9 cellular contexts compared by ENCODE assay signal in genomic region chrX:135295238-135295943, GRCh38. TPM values are rescaled to one million over a fixed set of nuclear protein-coding genes. Genes with fewer than 3 reads are reported as not detected.
DNase-seq lines count a peak whose midpoint lies in the region; ATAC-seq and TF ChIP-seq lines count a peak whose summit lies in the region.
"Had no signal": no experiment of that assay in that cellular context is flagged by ENCODE, and none has a peak within 500 bp of the region (broad histone marks: within the 10 kb centered on the region; RNA-seq: fewer than 3 reads in every experiment).

No MANE protein-coding gene starts in this region.

- peaks cover 14% of the 10 kb centered on the region for H3K4me1 Mint-ChIP-seq in WTC11

- in situ Hi-C loops in GM13976 (cut with MboI; ENCODE audit: low sequenced_read_pairs, unreplicated experiment): loop anchor here (25.0 kb wide), 1 partner anchor 133 kb away; the partner anchor contains the start of gene CT55

- peaks cover 13% of the 10 kb centered on the region; the same call in 1 of the 2 replicates for H3K36me3 Mint-ChIP-seq in WTC11

- peak; percentile 98 for ATAC-seq in HG02852 (IDR thresholded peaks at IDR 0.05; ENCODE audit: unreplicated experiment)
- peak; percentile 100 for ATAC-seq in WTC11
- ATAC-seq: Panc1 had no signal

- TF ChIP-seq CTCF in GM13976 (IDR thresholded peaks at IDR 0.05; ENCODE audit: borderline replicate concordance, control extremely low read depth, extremely low read depth, insufficient read depth, missing control alignments) (peak; percentile 9), WTC11 (IDR thresholded peaks at IDR 0.05) (no peak)

- peak overlapping the region; percentile 36; the same call in 1 of the 2 replicates for H3K27ac Mint-ChIP-seq in WTC11

- H3K4me3 Mint-ChIP-seq in WTC11: peak overlapping the region; percentile 71

- peaks cover 7% of the 10 kb centered on the region for H3K27me3 Mint-ChIP-seq in WTC11 (ENCODE audit: low read depth)

- POLR2A ChIA-PET in WTC11 (lab: Charles Lee): no interaction called here

- DNase-seq in GM13976 (ENCODE audit: low spot score) (peak; percentile 63), WTC11 (ENCODE audit: low spot score) (peak; percentile 73), caudate nucleus (lab: John Stamatoyannopoulos, UW) (peak in 54 of 61 donors; percentile 1 to 63 (median 14)), left kidney (ENCODE audit: low read depth, low spot score) (peak; percentile 86), NCI-H524 treated with DMSO at 0.1 percent for 48 hours (lab: John Stamatoyannopoulos, UW) (no peak), HPDE6-E6E7 (ENCODE audit: extremely low spot score) (no peak)
- peak in 2 of 3 donors; percentile 22 to 38 for DNase-seq in stimulated activated CD4-positive, alpha-beta T cell treated with anti-CD3 and anti-CD28 coated beads, TNF-alpha, amount 100 ng/mL, for 1 hour (ENCODE audit: low read depth in 3 of 3, low spot score in 1 of 3)

- no peak overlapping the region for H3K27ac ChIP-seq in caudate nucleus (ENCODE audit: low read depth, low read length)

- H3K9me3 Mint-ChIP-seq in WTC11: no peaks in the 10 kb centered on the region

- CTCF ChIA-PET in WTC11 (lab: Charles Lee): interaction anchor here (0.6 to 1.2 kb wide), 5 partner anchors 44 to 221 kb away, joined by 3 to 5 read pairs (median 3); no protein-coding TSS in a partner anchor

TF ChIP-seq in WTC11, 78 proteins besides CTCF, POLR2A, EP300 and RAD21:
- TF ChIP-seq ZNF532 (CRISPR knock-in tag; IDR thresholded peaks at IDR 0.05; ENCODE audit: borderline replicate concordance): no peak
- TF ChIP-seq MAX (CRISPR knock-in tag; IDR thresholded peaks at IDR 0.05): peak; percentile 29; the same call in 1 of the 2 replicates

RNA-seq across cellular contexts. Expression of gene ETDC, which starts 13.9 kb away (rescaled TPM):
- not detected in 3 replicates for total RNA-seq in WTC11 (2021)

RNA-seq across cellular contexts. Expression of gene ETDA, which starts 43.5 kb away (rescaled TPM):
- not detected in 3 replicates for total RNA-seq in WTC11 (2021)

RNA-seq across cellular contexts. Expression of gene ZNF75D, which starts 48.5 kb away (rescaled TPM):
- 4.5 to 4.9 TPM (median 4.7 TPM) in 3 replicates for total RNA-seq in WTC11 (2021)

RNA-seq across cellular contexts. Expression of gene ZNF449, which starts 49.2 kb away (rescaled TPM):
- total RNA-seq in WTC11 (2021): 5.2 to 6.2 TPM (median 5.7 TPM) in 3 replicates

Comparison
In these comparisons a context has a peak if more than half of its experiments do, and no peak if none do; other contexts are left out.
1. DNase-seq: peak in GM13976 (single experiment), WTC11 (single experiment), caudate nucleus (54 of 61), left kidney (single experiment) and stimulated activated CD4-positive, alpha-beta T cell treated with anti-CD3 and anti-CD28 coated beads, TNF-alpha, amount 100 ng/mL, for 1 hour (2 of 3); none in NCI-H524 treated with DMSO at 0.1 percent for 48 hours (single experiment) and HPDE6-E6E7 (single experiment).